Comparison of ENCODE assay signal across 8 cellular contexts in the genomic region with DNA sequence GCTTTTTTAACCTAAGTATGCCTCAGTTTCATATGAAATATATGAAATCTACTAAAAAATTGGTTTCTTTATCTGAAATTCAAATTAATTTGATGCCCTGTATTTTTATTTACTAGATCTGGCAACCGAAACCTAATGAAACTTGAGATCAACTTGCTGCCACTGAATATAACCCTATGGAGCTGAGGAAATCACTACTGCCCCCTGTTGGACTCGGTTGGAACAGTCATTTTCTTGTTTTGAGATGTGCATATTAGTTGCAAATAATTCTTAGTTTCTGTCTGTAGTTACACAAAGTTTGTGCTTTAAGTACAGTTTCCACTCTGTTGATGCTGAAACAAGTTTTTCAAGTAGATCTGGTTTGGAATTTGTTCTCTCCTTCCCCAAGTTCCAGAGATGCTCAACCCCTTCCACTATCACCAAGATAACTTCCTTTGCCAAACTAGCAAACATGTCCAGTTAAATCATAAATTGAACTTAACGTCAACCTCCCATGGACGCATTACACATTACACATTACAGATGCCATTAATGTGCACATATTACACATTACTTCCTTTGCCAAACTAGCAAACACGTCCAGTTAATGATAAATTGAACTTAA. TPM values are rescaled to one million over a fixed set of nuclear protein-coding genes. Genes with fewer than 3 reads are reported as not detected.
DNase-seq lines count a peak whose midpoint lies in the region; ATAC-seq, FAIRE-seq and TF ChIP-seq lines count a peak whose summit lies in the region.

No MANE protein-coding gene starts in this region.

- H3K27ac ChIP-seq in DND-41 (ENCODE audit: low read length) (no peak overlapping the region), adrenal gland (no peak overlapping the region)

- H3K9me3 ChIP-seq in DND-41 (ENCODE audit: insufficient read depth, low read length, severe bottlenecking) = no peaks in the 10 kb centered on the region
- no peaks in the 10 kb centered on the region for H3K9me3 ChIP-seq in adrenal gland (replicated peaks in 1 of 3)

- no peak overlapping the region for H2AFZ ChIP-seq in DND-41 (ENCODE audit: low read depth, low read length)

- intact Hi-C loops in adrenal gland (cut with DNase I) = no loop called here

- no peak overlapping the region for H3K4me2 ChIP-seq in DND-41 (ENCODE audit: insufficient read depth, low read length)

- no peak for FAIRE-seq in HTR-8/SVneo (lab: Jason Lieb, UNC)

- H3K4me3 ChIP-seq in DND-41 (ENCODE audit: low read depth in 1 of 2, low read length in 2 of 2) (no peak overlapping the region), adrenal gland (no peak overlapping the region)

- WGBS in adrenal gland, 4 donors = 20 to 34% (median 24%) methylated on average over 5 of the region's 5 CpGs

- H4K20me1 ChIP-seq in DND-41 (ENCODE audit: insufficient read depth, low read length) = no peaks in the 10 kb centered on the region

- ATAC-seq in DND-41 (ENCODE audit: insufficient read depth, low read depth) = no peak
- ATAC-seq in GM21717 (IDR thresholded peaks at IDR 0.05; ENCODE audit: unreplicated experiment) = no peak
- ATAC-seq in GM18907 (IDR thresholded peaks at IDR 0.05; ENCODE audit: unreplicated experiment) = no peak

- no peaks in the 10 kb centered on the region for H3K4me1 ChIP-seq in DND-41 (ENCODE audit: insufficient read depth, low read length)
- no peaks in the 10 kb centered on the region for H3K4me1 ChIP-seq in adrenal gland (replicated peaks in 1 of 2)

- TF ChIP-seq POLR2A in adrenal gland (IDR thresholded peaks at IDR 0.05) = no peak

- TF ChIP-seq CTCF in DND-41 (IDR thresholded peaks at IDR 0.05; ENCODE audit: borderline replicate concordance, extremely low read depth, low read length, poor library complexity, severe bottlenecking) (peak; percentile 69), adrenal gland (IDR thresholded peaks at IDR 0.05) (peak; percentile 63 to 82 (median 76))

- H3K36me3 ChIP-seq in DND-41 (ENCODE audit: insufficient read depth, low read length) (no peaks in the 10 kb centered on the region), adrenal gland (replicated peaks in 1 of 2) (no peaks in the 10 kb centered on the region)

- DNase-seq in DND-41 = peak; percentile 47
- DNase-seq in HTR-8/SVneo (ENCODE audit: insufficient read length, low spot score) = peak; percentile 18
- DNase-seq in OCI-M2 (lab: John Stamatoyannopoulos, UW; ENCODE audit: unreplicated experiment) = peak; percentile 53
- peak; percentile 26 to 88 (median 47) for DNase-seq in adrenal gland
- peak; percentile 70 for DNase-seq in iPS-NIHi11 (ENCODE audit: low spot score)
- peak; percentile 20 for DNase-seq in stimulated activated CD4-positive, alpha-beta T cell treated with anti-CD3 and anti-CD28 coated beads, Interleukin-1b, Interleukin-23, amount 100 ng/mL, for 48 hours

- no peaks in the 10 kb centered on the region for H3K79me2 ChIP-seq in DND-41 (ENCODE audit: insufficient read depth, low read length)

- no peak overlapping the region for H3K9ac ChIP-seq in DND-41 (ENCODE audit: low read depth, low read length)

- H3K27me3 ChIP-seq in DND-41 (ENCODE audit: insufficient read depth, low read length, poor library complexity) = no peaks in the 10 kb centered on the region
- no peaks in the 10 kb centered on the region for H3K27me3 ChIP-seq in adrenal gland

RNA-seq across cellular contexts. Expression of a gene that starts 22.2 kb away (rescaled TPM):
- total RNA-seq in adrenal gland = 10 to 100 TPM; 28.3 to 93.8 (median 75.7) TPM
- 10 to 100 TPM; 12.5 to 38.3 (median 15.0) TPM for polyA plus RNA-seq in adrenal gland

Comparison
In these comparisons a context has a peak if more than half of its experiments do, and no peak if none do; other contexts are left out.
1. DNase-seq: peak in every context shown above with its lines; median percentile 70 in iPS-NIHi11; 53 in OCI-M2; 47 in DND-41; 47 in adrenal gland; 20 in stimulated activated CD4-positive, alpha-beta T cell treated with anti-CD3 and anti-CD28 coated beads, Interleukin-1b, Interleukin-23, amount 100 ng/mL, for 48 hours; 18 in HTR-8/SVneo.